Comparison of ENCODE assay signal across 2 cellular contexts in the genomic region with DNA sequence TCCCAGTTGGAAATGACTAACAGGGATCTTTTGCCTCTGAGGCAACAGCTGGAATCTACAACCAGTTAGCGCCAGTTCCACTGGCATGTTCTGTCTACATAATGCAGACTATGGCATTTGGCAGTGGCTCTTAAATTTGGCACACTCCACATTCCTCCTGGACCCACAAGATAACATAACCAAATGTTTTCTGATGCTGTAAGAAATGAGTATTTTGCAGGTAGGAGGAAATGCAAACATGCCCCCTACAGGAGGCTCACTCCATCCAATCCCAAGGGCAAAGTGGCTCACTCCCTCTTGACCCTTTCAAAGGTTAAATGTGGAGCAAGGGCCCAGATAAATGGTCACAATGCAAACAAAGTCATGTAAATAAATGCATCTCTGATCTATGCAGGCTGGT.
TF ChIP-seq lines count a peak whose summit lies in the region.

No MANE protein-coding gene starts in this region.

TF ChIP-seq in HCT116, 20 proteins besides CTCF, POLR2A, EP300 and RAD21:
- no peak for TF ChIP-seq YY1 (IDR thresholded peaks at IDR 0.05; ENCODE audit: extremely low read depth, insufficient replicate concordance, low read depth, low read length)
- no peak for TF ChIP-seq SIN3A (IDR thresholded peaks at IDR 0.05; ENCODE audit: low read depth)
- no peak for TF ChIP-seq EGR1 (IDR thresholded peaks at IDR 0.05; ENCODE audit: low read depth)
- TF ChIP-seq, protein P1, sequence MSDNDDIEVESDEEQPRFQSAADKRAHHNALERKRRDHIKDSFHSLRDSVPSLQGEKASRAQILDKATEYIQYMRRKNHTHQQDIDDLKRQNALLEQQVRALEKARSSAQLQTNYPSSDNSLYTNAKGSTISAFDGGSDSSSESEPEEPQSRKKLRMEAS (IDR thresholded peaks at IDR 0.05), result no peak
- TF ChIP-seq CBX3 (IDR thresholded peaks at IDR 0.05; ENCODE audit: low read depth), result no peak
- TF ChIP-seq, protein P2, sequence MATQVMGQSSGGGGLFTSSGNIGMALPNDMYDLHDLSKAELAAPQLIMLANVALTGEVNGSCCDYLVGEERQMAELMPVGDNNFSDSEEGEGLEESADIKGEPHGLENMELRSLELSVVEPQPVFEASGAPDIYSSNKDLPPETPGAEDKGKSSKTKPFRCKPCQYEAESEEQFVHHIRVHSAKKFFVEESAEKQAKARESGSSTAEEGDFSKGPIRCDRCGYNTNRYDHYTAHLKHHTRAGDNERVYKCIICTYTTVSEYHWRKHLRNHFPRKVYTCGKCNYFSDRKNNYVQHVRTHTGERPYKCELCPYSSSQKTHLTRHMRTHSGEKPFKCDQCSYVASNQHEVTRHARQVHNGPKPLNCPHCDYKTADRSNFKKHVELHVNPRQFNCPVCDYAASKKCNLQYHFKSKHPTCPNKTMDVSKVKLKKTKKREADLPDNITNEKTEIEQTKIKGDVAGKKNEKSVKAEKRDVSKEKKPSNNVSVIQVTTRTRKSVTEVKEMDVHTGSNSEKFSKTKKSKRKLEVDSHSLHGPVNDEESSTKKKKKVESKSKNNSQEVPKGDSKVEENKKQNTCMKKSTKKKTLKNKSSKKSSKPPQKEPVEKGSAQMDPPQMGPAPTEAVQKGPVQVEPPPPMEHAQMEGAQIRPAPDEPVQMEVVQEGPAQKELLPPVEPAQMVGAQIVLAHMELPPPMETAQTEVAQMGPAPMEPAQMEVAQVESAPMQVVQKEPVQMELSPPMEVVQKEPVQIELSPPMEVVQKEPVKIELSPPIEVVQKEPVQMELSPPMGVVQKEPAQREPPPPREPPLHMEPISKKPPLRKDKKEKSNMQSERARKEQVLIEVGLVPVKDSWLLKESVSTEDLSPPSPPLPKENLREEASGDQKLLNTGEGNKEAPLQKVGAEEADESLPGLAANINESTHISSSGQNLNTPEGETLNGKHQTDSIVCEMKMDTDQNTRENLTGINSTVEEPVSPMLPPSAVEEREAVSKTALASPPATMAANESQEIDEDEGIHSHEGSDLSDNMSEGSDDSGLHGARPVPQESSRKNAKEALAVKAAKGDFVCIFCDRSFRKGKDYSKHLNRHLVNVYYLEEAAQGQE (IDR thresholded peaks at IDR 0.05; ENCODE audit: low read depth), result no peak
- no peak for TF ChIP-seq SP1 (IDR thresholded peaks at IDR 0.05; ENCODE audit: low read depth)
- no peak for TF ChIP-seq ZNF274 (IDR thresholded peaks at IDR 0.05; ENCODE audit: low read depth, low read length)
- TF ChIP-seq, protein P3, sequence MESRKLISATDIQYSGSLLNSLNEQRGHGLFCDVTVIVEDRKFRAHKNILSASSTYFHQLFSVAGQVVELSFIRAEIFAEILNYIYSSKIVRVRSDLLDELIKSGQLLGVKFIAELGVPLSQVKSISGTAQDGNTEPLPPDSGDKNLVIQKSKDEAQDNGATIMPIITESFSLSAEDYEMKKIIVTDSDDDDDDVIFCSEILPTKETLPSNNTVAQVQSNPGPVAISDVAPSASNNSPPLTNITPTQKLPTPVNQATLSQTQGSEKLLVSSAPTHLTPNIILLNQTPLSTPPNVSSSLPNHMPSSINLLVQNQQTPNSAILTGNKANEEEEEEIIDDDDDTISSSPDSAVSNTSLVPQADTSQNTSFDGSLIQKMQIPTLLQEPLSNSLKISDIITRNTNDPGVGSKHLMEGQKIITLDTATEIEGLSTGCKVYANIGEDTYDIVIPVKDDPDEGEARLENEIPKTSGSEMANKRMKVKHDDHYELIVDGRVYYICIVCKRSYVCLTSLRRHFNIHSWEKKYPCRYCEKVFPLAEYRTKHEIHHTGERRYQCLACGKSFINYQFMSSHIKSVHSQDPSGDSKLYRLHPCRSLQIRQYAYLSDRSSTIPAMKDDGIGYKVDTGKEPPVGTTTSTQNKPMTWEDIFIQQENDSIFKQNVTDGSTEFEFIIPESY (IDR thresholded peaks at IDR 0.05; ENCODE audit: extremely low read depth, insufficient replicate concordance, low read length), result no peak
- no peak for TF ChIP-seq TCF7L2 (IDR thresholded peaks at IDR 0.05; ENCODE audit: borderline replicate concordance, extremely low read depth, insufficient read depth, insufficient read length)
- TF ChIP-seq POLR2AphosphoS5 (IDR thresholded peaks at IDR 0.05; ENCODE audit: low read depth, low read length), result no peak
- no peak for TF ChIP-seq ZFX (IDR thresholded peaks at IDR 0.05)
- no peak for TF ChIP-seq EZH2phosphoT487 (IDR thresholded peaks at IDR 0.05; ENCODE audit: borderline replicate concordance)
TF ChIP-seq in HCT116: peak in this region for 0.

TF ChIP-seq in H1, 55 proteins besides CTCF, POLR2A, EP300 and RAD21:
- TF ChIP-seq TBP (IDR thresholded peaks at IDR 0.05; ENCODE audit: low read depth, low read length) (no peak), BRCA1 (IDR thresholded peaks at IDR 0.05; ENCODE audit: low read depth, low read length) (no peak), NANOG (IDR thresholded peaks at IDR 0.05; ENCODE audit: insufficient read depth, low read depth, low read length, poor library complexity, severe bottlenecking) (no peak), KDM4A (IDR thresholded peaks at IDR 0.05; ENCODE audit: low read depth, low read length, severe bottlenecking) (no peak), SAP30 (IDR thresholded peaks at IDR 0.05; ENCODE audit: insufficient read depth, insufficient replicate concordance, low read length) (no peak), PHF8 (conservative IDR thresholded peaks at IDR 0.05; ENCODE audit: low read depth, low read length) (no peak), RXRA (IDR thresholded peaks at IDR 0.05; ENCODE audit: insufficient read depth, low read depth, low read length) (no peak), GTF2F1 (IDR thresholded peaks at IDR 0.05; ENCODE audit: borderline replicate concordance, low read depth, low read length) (no peak), EGR1 (IDR thresholded peaks at IDR 0.05; ENCODE audit: borderline replicate concordance, low read depth, low read length) (no peak), TAF1 (IDR thresholded peaks at IDR 0.05; ENCODE audit: low read depth, low read length) (no peak)
- TF ChIP-seq, protein P4, sequence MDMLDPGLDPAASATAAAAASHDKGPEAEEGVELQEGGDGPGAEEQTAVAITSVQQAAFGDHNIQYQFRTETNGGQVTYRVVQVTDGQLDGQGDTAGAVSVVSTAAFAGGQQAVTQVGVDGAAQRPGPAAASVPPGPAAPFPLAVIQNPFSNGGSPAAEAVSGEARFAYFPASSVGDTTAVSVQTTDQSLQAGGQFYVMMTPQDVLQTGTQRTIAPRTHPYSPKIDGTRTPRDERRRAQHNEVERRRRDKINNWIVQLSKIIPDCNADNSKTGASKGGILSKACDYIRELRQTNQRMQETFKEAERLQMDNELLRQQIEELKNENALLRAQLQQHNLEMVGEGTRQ (IDR thresholded peaks at IDR 0.05; ENCODE audit: low read length), result no peak
TF ChIP-seq in H1: peak in this region for 0.
